Comparison of ENCODE assay signal across 17 cellular contexts in genomic region chr13:54628383-54628782, GRCh38.
DNase-seq lines count a peak whose midpoint lies in the region; ATAC-seq and TF ChIP-seq lines count a peak whose summit lies in the region.
"Had no signal": no experiment of that assay in that cellular context is flagged by ENCODE, and none has a peak within 500 bp of the region (broad histone marks: within the 10 kb centered on the region; RNA-seq: fewer than 3 reads in every experiment).

No MANE protein-coding gene starts in this region.

- H3K9me2 ChIP-seq in PC-3 (replicated peaks; ENCODE audit: low read length): no peaks in the 10 kb centered on the region

- H3K27me3 ChIP-seq in mammary epithelial cell (ENCODE audit: insufficient read depth, low read length): no peaks in the 10 kb centered on the region
- H3K27me3 ChIP-seq in PC-3 (ENCODE audit: low read length): no peaks in the 10 kb centered on the region
- H3K27me3 ChIP-seq in mesendoderm (ENCODE audit: insufficient read depth, low read length, poor library complexity): no peaks in the 10 kb centered on the region
- H3K27me3 ChIP-seq: BLaER1 treated with 17β-estradiol and CSF1 and Interleukin-3, amounts not matched to agents 10 nM and 100 nM had no signal

- 36% methylated on average over 2 of the region's 2 CpGs for WGBS in mammary epithelial cell (ENCODE audit: low coverage, missing lambda C conversion rate)
- WGBS in mesendoderm (ENCODE audit: extremely low coverage, insufficient coverage, low lambda C conversion rate): no CpG with 5 or more reads among the region's 2 CpGs

- H3K79me2 ChIP-seq in mammary epithelial cell (ENCODE audit: insufficient read depth, low read length) (no peaks in the 10 kb centered on the region), PC-3 (ENCODE audit: low read length) (no peaks in the 10 kb centered on the region), mesendoderm (ENCODE audit: control insufficient read depth, insufficient read depth, low read length) (no peaks in the 10 kb centered on the region)

- H3K9ac ChIP-seq in mammary epithelial cell (ENCODE audit: insufficient read depth, low read length) (no peak overlapping the region), PC-3 (ENCODE audit: low read length) (no peak overlapping the region), mesendoderm (ENCODE audit: low read length) (no peak overlapping the region)
- H3K9ac ChIP-seq: BLaER1 treated with 17β-estradiol and CSF1 and Interleukin-3, amounts not matched to agents 10 nM and 100 nM; GM23248 had no signal

- no peak overlapping the region for H3K4me2 ChIP-seq in mammary epithelial cell (ENCODE audit: insufficient read depth, low read depth, low read length)
- H3K4me2 ChIP-seq in PC-3 (ENCODE audit: low read length): no peak overlapping the region
- H3K4me2 ChIP-seq in mesendoderm (ENCODE audit: low read length): no peak overlapping the region
- H3K4me2 ChIP-seq: BLaER1 treated with 17β-estradiol and CSF1 and Interleukin-3, amounts not matched to agents 10 nM and 100 nM had no signal

- H3K23ac ChIP-seq in mesendoderm (ENCODE audit: low read length): no peak overlapping the region

- H3K4me1 Mint-ChIP-seq in MCF 10A (ENCODE audit: insufficient read depth, unreplicated experiment): no peaks in the 10 kb centered on the region
- H3K4me1 Mint-ChIP-seq: CD4-positive, CD25-positive, alpha-beta regulatory T cell; IgD-negative memory B cell had no signal

- in situ Hi-C loops in mammary epithelial cell (cut with MboI; ENCODE audit: low sequenced_read_pairs in 2 of 2): no loop called here

- no peak overlapping the region for H3K4me3 Mint-ChIP-seq in MCF 10A (ENCODE audit: unreplicated experiment)
- H3K4me3 Mint-ChIP-seq: CD4-positive, CD25-positive, alpha-beta regulatory T cell; IgD-negative memory B cell had no signal

- no peak overlapping the region for H2BK15ac ChIP-seq in mesendoderm (replicated peaks; ENCODE audit: low read depth)

- H3K36me3 ChIP-seq in mammary epithelial cell (ENCODE audit: insufficient read depth, low read length): no peaks in the 10 kb centered on the region
- H3K36me3 ChIP-seq in PC-3 (ENCODE audit: low read depth, low read length): no peaks in the 10 kb centered on the region
- H3K36me3 ChIP-seq in mesendoderm (ENCODE audit: control insufficient read depth, insufficient read depth, low read length): no peaks in the 10 kb centered on the region
- H3K36me3 ChIP-seq: BLaER1 treated with 17β-estradiol and CSF1 and Interleukin-3, amounts not matched to agents 10 nM and 100 nM had no signal

- H3K79me1 ChIP-seq in mesendoderm (ENCODE audit: low read length): no peaks in the 10 kb centered on the region

- no peak overlapping the region for H2BK120ac ChIP-seq in mesendoderm (ENCODE audit: low read depth, low read length)

- peaks cover 7% of the 10 kb centered on the region for H3K9me3 Mint-ChIP-seq in MCF 10A (ENCODE audit: unreplicated experiment)

- H3K27me3 Mint-ChIP-seq in MCF 10A (ENCODE audit: insufficient read depth, unreplicated experiment): no peaks in the 10 kb centered on the region
- H3K27me3 Mint-ChIP-seq: CD4-positive, CD25-positive, alpha-beta regulatory T cell; IgD-negative memory B cell had no signal

- H4K20me1 ChIP-seq in mammary epithelial cell (ENCODE audit: insufficient read depth, low read length) (no peaks in the 10 kb centered on the region), PC-3 (ENCODE audit: low read length) (no peaks in the 10 kb centered on the region)
- H4K20me1 ChIP-seq: BLaER1 treated with 17β-estradiol and CSF1 and Interleukin-3, amounts not matched to agents 10 nM and 100 nM had no signal

- DNase-seq in MCF 10A (ENCODE audit: unreplicated experiment) (peak; percentile 5), mammary epithelial cell (no peak), NCI-H146 (lab: John Stamatoyannopoulos, UW) (peak; percentile 31), PC-3 (peak; percentile 17), mesendoderm (no peak), A172 (ENCODE audit: low spot score) (no peak), NCI-H128 (lab: John Stamatoyannopoulos, UW; ENCODE audit: unreplicated experiment) (no peak)
- DNase-seq: 8988T; ACHN; Calu3; CD4-positive, CD25-positive, alpha-beta regulatory T cell; DMS 273 treated with DMSO at 0.1 percent for 48 hours; GM23248; H7 had no signal

- BruUV-seq in MCF 10A (replicated peaks; lab: Mats Ljungman, UMichigan) (no TSS peak), mammary epithelial cell (replicated peaks; lab: Mats Ljungman, UMichigan) (no TSS peak), PC-3 (replicated peaks; lab: Mats Ljungman, UMichigan) (no TSS peak)

- no peak overlapping the region for H4K8ac ChIP-seq in mesendoderm (ENCODE audit: low read depth, low read length)

- H3K9me3 ChIP-seq in mammary epithelial cell (replicated peaks; ENCODE audit: insufficient read depth, low read length) (peaks cover 5% of the 10 kb centered on the region), PC-3 (ENCODE audit: low read length) (no peaks in the 10 kb centered on the region)
- H3K9me3 ChIP-seq: BLaER1 treated with 17β-estradiol and CSF1 and Interleukin-3, amounts not matched to agents 10 nM and 100 nM had no signal

- no peak overlapping the region for H3K18ac ChIP-seq in mesendoderm (ENCODE audit: low read length)

- H2AFZ ChIP-seq in mammary epithelial cell (ENCODE audit: low read depth, low read length): no peak overlapping the region
- H2AFZ ChIP-seq in PC-3 (ENCODE audit: low read length): no peak overlapping the region
- H2AFZ ChIP-seq: GM23248 had no signal

- dilution Hi-C loops in mammary epithelial cell (cut with HindIII; ENCODE audit: low sequenced_read_pairs): no loop called here

- H3K4me1 ChIP-seq in mammary epithelial cell (ENCODE audit: insufficient read depth, low read length): no peaks in the 10 kb centered on the region
- no peaks in the 10 kb centered on the region for H3K4me1 ChIP-seq in PC-3 (ENCODE audit: insufficient read depth, low read length)
- peaks cover 2% of the 10 kb centered on the region for H3K4me1 ChIP-seq in mesendoderm (ENCODE audit: control insufficient read depth, low read depth, low read length)

- H3K4me3 ChIP-seq in mammary epithelial cell (replicated peaks in 1 of 3; ENCODE audit: insufficient read depth in 1 of 3, low read depth in 2 of 3, low read length in 3 of 3) (no peak overlapping the region), PC-3 (ENCODE audit: low read length) (no peak overlapping the region), mesendoderm (ENCODE audit: low read length) (no peak overlapping the region)
- H3K4me3 ChIP-seq: BLaER1 treated with 17β-estradiol and CSF1 and Interleukin-3, amounts not matched to agents 10 nM and 100 nM; GM12878; GM23248 had no signal

- CTCF ChIA-PET in MCF 10A (lab: Yijun Ruan, JAX): interaction anchor here (0.7 kb wide), 2 partner anchors 12 to 812 kb away, joined by 3 read pairs; no protein-coding TSS in a partner anchor
- CTCF ChIA-PET in mammary epithelial cell (lab: Charles Lee; ENCODE audit: low non-redundant PET): no interaction called here
- CTCF ChIA-PET in PC-3 (lab: Charles Lee): no interaction called here

- intact Hi-C loops in MCF 10A (cut with micrococcal nuclease): no loop called here
- intact Hi-C loops in mammary epithelial cell (cut with micrococcal nuclease): no loop called here
- intact Hi-C loops in PC-3 (cut with micrococcal nuclease): no loop called here

- TF ChIP-seq CTCF in MCF 10A (IDR thresholded peaks at IDR 0.05; ENCODE audit: unreplicated experiment) (no peak), mammary epithelial cell (conservative IDR thresholded peaks at IDR 0.05 in 1 of 2, IDR thresholded peaks at IDR 0.05 in 1 of 2; ENCODE audit: extremely low read depth in 1 of 2, insufficient read depth in 1 of 2, low read depth in 1 of 2, low read length in 2 of 2) (no peak), PC-3 (conservative IDR thresholded peaks at IDR 0.05; ENCODE audit: low read depth, low read length) (no peak)

- no peak overlapping the region for H3K4ac ChIP-seq in mesendoderm (ENCODE audit: low read depth, low read length)

- no peak overlapping the region for H4K5ac ChIP-seq in mesendoderm (ENCODE audit: low read length)

- H3K27ac Mint-ChIP-seq in MCF 10A (ENCODE audit: low read depth, unreplicated experiment): no peak overlapping the region
- H3K27ac Mint-ChIP-seq: CD4-positive, CD25-positive, alpha-beta regulatory T cell; IgD-negative memory B cell had no signal

- H3K27ac ChIP-seq in mammary epithelial cell (ENCODE audit: insufficient read depth, low read depth, low read length) (no peak overlapping the region), PC-3 (ENCODE audit: low read length) (no peak overlapping the region), mesendoderm (ENCODE audit: low read depth, low read length) (no peak overlapping the region)
- H3K27ac ChIP-seq: BLaER1 treated with 17β-estradiol and CSF1 and Interleukin-3, amounts not matched to agents 10 nM and 100 nM; GM23248 had no signal

- H2BK5ac ChIP-seq in mesendoderm (ENCODE audit: low read length): no peak overlapping the region

- POLR2A ChIA-PET in MCF 10A (lab: Yijun Ruan, JAX) (no interaction called here), PC-3 (lab: Charles Lee; ENCODE audit: unreplicated experiment) (no interaction called here)

- H3K56ac ChIP-seq in mesendoderm (ENCODE audit: low read length): no peak overlapping the region

- H3K36me3 Mint-ChIP-seq in MCF 10A (ENCODE audit: insufficient read depth, unreplicated experiment): no peaks in the 10 kb centered on the region
- H3K36me3 Mint-ChIP-seq: CD4-positive, CD25-positive, alpha-beta regulatory T cell; IgD-negative memory B cell had no signal

- ATAC-seq in PC-3: peak; percentile 55
- ATAC-seq: GM12878 had no signal

- H2AK5ac ChIP-seq in mesendoderm (ENCODE audit: low read length): no peak overlapping the region

- no peaks in the 10 kb centered on the region for H3F3A ChIP-seq in PC-3 (ENCODE audit: low read length, unreplicated experiment)

Comparison
In these comparisons a context has a peak if more than half of its experiments do, and no peak if none do; other contexts are left out.
1. DNase-seq: peak in MCF 10A (single experiment), NCI-H146 (single experiment) and PC-3 (single experiment); none in mammary epithelial cell (single experiment), mesendoderm (single experiment), A172 (single experiment) and NCI-H128 (single experiment).